Comparison of ENCODE assay signal across 16 cellular contexts in the genomic region with DNA sequence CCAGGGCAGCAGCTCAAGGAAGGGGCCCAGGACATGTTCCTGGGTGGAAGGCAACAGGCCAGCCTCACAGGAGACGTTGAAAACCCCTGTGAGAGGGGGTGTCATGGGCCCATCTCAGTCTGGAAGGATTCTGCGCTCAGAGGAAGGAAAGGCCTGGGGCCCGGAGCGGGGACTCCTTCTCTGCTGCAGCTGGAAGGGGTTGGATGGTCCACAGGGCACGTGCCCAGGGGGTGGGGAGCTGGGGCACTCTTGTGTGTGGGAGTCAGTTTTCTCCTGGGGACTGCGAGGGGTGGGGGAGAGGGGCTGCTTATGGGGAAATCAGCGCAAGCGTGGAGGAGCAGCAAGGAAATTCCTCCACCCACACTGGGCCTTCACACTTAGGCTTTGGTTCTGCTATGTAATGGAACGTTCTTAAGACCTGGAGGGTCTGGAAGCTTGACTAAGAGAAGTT. TPM values are rescaled to one million over a fixed set of nuclear protein-coding genes. Genes with fewer than 3 reads are reported as not detected.
DNase-seq lines count a peak whose midpoint lies in the region; ATAC-seq and TF ChIP-seq lines count a peak whose summit lies in the region.
"Had no signal": no experiment of that assay in that cellular context is flagged by ENCODE, and none has a peak within 500 bp of the region (broad histone marks: within the 10 kb centered on the region; RNA-seq: fewer than 3 reads in every experiment).

No MANE protein-coding gene starts in this region.

- TF ChIP-seq CTCF in GM12875 (IDR thresholded peaks at IDR 0.05; ENCODE audit: borderline replicate concordance, insufficient read depth, low read depth, low read length) (no peak), colonic mucosa (IDR thresholded peaks at IDR 0.05) (no peak), osteoblast (IDR thresholded peaks at IDR 0.05; ENCODE audit: extremely low read depth, low read depth, low read length) (no peak)

- H4K8ac ChIP-seq in trophoblast cell (ENCODE audit: low read depth, low read length): no peak overlapping the region

- H3K18ac ChIP-seq in trophoblast cell (ENCODE audit: low read length): no peak overlapping the region

- peaks cover 2% of the 10 kb centered on the region for H4K20me1 ChIP-seq in osteoblast (ENCODE audit: insufficient read depth, low read length)

- H3K23ac ChIP-seq in trophoblast cell (ENCODE audit: low read length): no peak overlapping the region

- intact Hi-C loops in colonic mucosa (cut with DNase I): no loop called here

- no peaks in the 10 kb centered on the region for H3K9me3 ChIP-seq in colonic mucosa
- no peaks in the 10 kb centered on the region for H3K9me3 ChIP-seq in osteoblast (ENCODE audit: low read depth, low read length)
- H3K9me3 ChIP-seq in trophoblast cell (ENCODE audit: insufficient read depth, low read depth, low read length): no peaks in the 10 kb centered on the region
- H3K9me3 ChIP-seq: upper lobe of left lung had no signal

- H3K27ac ChIP-seq in colonic mucosa: no peak overlapping the region
- no peak overlapping the region for H3K27ac ChIP-seq in osteoblast (ENCODE audit: low read depth, low read length)
- H3K27ac ChIP-seq in trophoblast cell (ENCODE audit: low read depth, low read length): no peak overlapping the region
- H3K27ac ChIP-seq: upper lobe of left lung had no signal

- H3K27me3 ChIP-seq in colonic mucosa (no peaks in the 10 kb centered on the region), osteoblast (ENCODE audit: insufficient read depth, low read length) (peaks cover 23% of the 10 kb centered on the region), trophoblast cell (ENCODE audit: insufficient read depth, low read length) (no peaks in the 10 kb centered on the region)
- H3K27me3 ChIP-seq: upper lobe of left lung had no signal

- H4K91ac ChIP-seq in trophoblast cell (ENCODE audit: low read depth, low read length): no peak overlapping the region

- H3K36me3 ChIP-seq in colonic mucosa: no peaks in the 10 kb centered on the region
- no peaks in the 10 kb centered on the region for H3K36me3 ChIP-seq in osteoblast (ENCODE audit: insufficient read depth, low read length)
- no peaks in the 10 kb centered on the region for H3K36me3 ChIP-seq in trophoblast cell (ENCODE audit: control insufficient read depth in 1 of 2, insufficient read depth in 2 of 2, low read length in 2 of 2)

- H3K4me1 ChIP-seq in colonic mucosa (no peaks in the 10 kb centered on the region), osteoblast (ENCODE audit: insufficient read depth, low read length) (peaks cover 14% of the 10 kb centered on the region), trophoblast cell (ENCODE audit: control insufficient read depth in 1 of 2, insufficient read depth in 2 of 2, low read length in 2 of 2) (peaks cover 6 to 9% of the 10 kb centered on the region in 2 experiments)

- ATAC-seq in GM18511 (IDR thresholded peaks at IDR 0.05; ENCODE audit: unreplicated experiment): no peak
- no peak for ATAC-seq in HG02884 (IDR thresholded peaks at IDR 0.05; ENCODE audit: unreplicated experiment)
- ATAC-seq: esophagus mucosa had no signal

- no peak overlapping the region for H3K14ac ChIP-seq in trophoblast cell (ENCODE audit: low read length)

- H2BK12ac ChIP-seq in trophoblast cell (ENCODE audit: low read length): no peak overlapping the region

- DNase-seq in 8988T (peak; percentile 39), colonic mucosa (peak; percentile 14), osteoblast (ENCODE audit: insufficient read length, low spot score, missing footprints) (peak; percentile 76), occipital lobe (lab: John Stamatoyannopoulos, UW) (no peak), trophoblast cell (no peak)
- DNase-seq: activated CD4-positive, alpha-beta memory T cell treated with anti-CD3 and anti-CD28 coated beads, Interleukin-2, amount 10 ng/mL, durations not matched to agents 7 days and 5 days; hypothalamus; NCI-H2081; SHP77; T-helper 9 cell had no signal

- no peak overlapping the region for H2BK5ac ChIP-seq in trophoblast cell (ENCODE audit: low read depth, low read length, poor library complexity)

- no peak overlapping the region for H2BK120ac ChIP-seq in trophoblast cell (ENCODE audit: insufficient read depth, low read length, poor library complexity)

- H3K79me1 ChIP-seq in trophoblast cell (ENCODE audit: low read length): peaks cover 21% of the 10 kb centered on the region

- no peak overlapping the region for H4K12ac ChIP-seq in trophoblast cell (ENCODE audit: low read depth, low read length)

- H3K4me3 ChIP-seq in GM12875 (ENCODE audit: low read depth, low read length) (peak overlapping the region; percentile 6), colonic mucosa (no peak overlapping the region), osteoblast (ENCODE audit: insufficient read depth, low read length) (no peak overlapping the region), trophoblast cell (ENCODE audit: low read depth, low read length) (no peak overlapping the region)
- H3K4me3 ChIP-seq: lung, upper lobe of left lung had no signal

- no peak overlapping the region for H2AK5ac ChIP-seq in trophoblast cell (ENCODE audit: low read length)

- H3K4me2 ChIP-seq in osteoblast (ENCODE audit: insufficient read depth, low read length) (no peak overlapping the region), trophoblast cell (ENCODE audit: low read length) (no peak overlapping the region)

- H2AFZ ChIP-seq in osteoblast (ENCODE audit: low read length): no peak overlapping the region
- no peak overlapping the region for H2AFZ ChIP-seq in trophoblast cell (ENCODE audit: insufficient read depth, low read length, poor library complexity)

- peaks cover 16% of the 10 kb centered on the region for H3K79me2 ChIP-seq in osteoblast (ENCODE audit: insufficient read depth, low read length)
- peaks cover 16% of the 10 kb centered on the region for H3K79me2 ChIP-seq in trophoblast cell (ENCODE audit: control insufficient read depth, insufficient read depth, low read length, poor library complexity)

- no CpG with 5 or more reads among the region's 9 CpGs for WGBS in trophoblast cell (ENCODE audit: extremely low coverage, insufficient coverage, insufficient read length)

- no peak overlapping the region for H3K4ac ChIP-seq in trophoblast cell (ENCODE audit: low read depth, low read length)

- H3K9ac ChIP-seq in colonic mucosa (ENCODE audit: low read depth in 2 of 2, low read length in 2 of 2) (no peak overlapping the region), trophoblast cell (ENCODE audit: low read length) (no peak overlapping the region)

RNA-seq across cellular contexts. Expression of a gene that starts 2.9 kb away (rescaled TPM):
- 10 to 100 TPM; 17.1 to 27.3 TPM for total RNA-seq in colonic mucosa
- 11.6 and 15.6 TPM in 2 replicates for total RNA-seq in osteoblast
- 129 TPM for total RNA-seq in occipital lobe
- 199 and 206 TPM in 2 replicates for polyA plus RNA-seq in trophoblast cell (2013)

Comparison
In these comparisons a context has a peak if more than half of its experiments do, and no peak if none do; other contexts are left out.
1. DNase-seq: peak in 8988T (single experiment), colonic mucosa (single experiment) and osteoblast (single experiment); none in occipital lobe (single experiment) and trophoblast cell (0 of 2).